ENCODE assay signal across 2 cellular contexts in genomic region chr5:111670826-111671492, GRCh38.
TF ChIP-seq lines count a peak whose summit lies in the region.

No MANE protein-coding gene starts in this region.

TF ChIP-seq in IMR-90, 13 proteins besides CTCF, POLR2A, EP300 and RAD21 (continued from another document):
- TF ChIP-seq CHD1 (IDR thresholded peaks at IDR 0.05; ENCODE audit: low read depth, low read length) (no peak), USF2 (IDR thresholded peaks at IDR 0.05; ENCODE audit: low read depth, low read length) (no peak), MXI1 (IDR thresholded peaks at IDR 0.05; ENCODE audit: borderline replicate concordance, low read depth, low read length) (no peak), MAZ (IDR thresholded peaks at IDR 0.05; ENCODE audit: borderline replicate concordance, low read depth, low read length) (no peak), CEBPB (IDR thresholded peaks at IDR 0.05; ENCODE audit: low read depth, low read length) (no peak), RFX5 (IDR thresholded peaks at IDR 0.05; ENCODE audit: low read depth, low read length) (no peak), MAFK (IDR thresholded peaks at IDR 0.05; ENCODE audit: low read depth, low read length) (no peak), NFE2L2 (IDR thresholded peaks at IDR 0.05; ENCODE audit: low read depth, low read length) (no peak), SMC3 (IDR thresholded peaks at IDR 0.05; ENCODE audit: low read depth, low read length) (no peak)

TF ChIP-seq in K562, 482 proteins besides CTCF, POLR2A, EP300 and RAD21 (continued from another document):
- TF ChIP-seq ARID4B (CRISPR knock-in tag; IDR thresholded peaks at IDR 0.05): no peak
- no peak for TF ChIP-seq ZBTB26 (CRISPR knock-in tag; IDR thresholded peaks at IDR 0.05)
- no peak for TF ChIP-seq ZMIZ1 (IDR thresholded peaks at IDR 0.05; ENCODE audit: low read depth in 2 of 2, low read length in 2 of 2)
- no peak for TF ChIP-seq CHD4 (IDR thresholded peaks at IDR 0.05; ENCODE audit: insufficient read depth, insufficient replicate concordance, low read depth, low read length, poor library complexity, severe bottlenecking)
- TF ChIP-seq TEAD4 (IDR thresholded peaks at IDR 0.05; ENCODE audit: low read length): no peak
- no peak for TF ChIP-seq TEAD4 (CRISPR knock-in tag; IDR thresholded peaks at IDR 0.05; ENCODE audit: borderline replicate concordance)
- TF ChIP-seq ZNF707 (CRISPR knock-in tag; conservative IDR thresholded peaks at IDR 0.05): no peak
- TF ChIP-seq PHF21A (IDR thresholded peaks at IDR 0.05; ENCODE audit: borderline replicate concordance, low read depth): no peak
- TF ChIP-seq SREBF1 (IDR thresholded peaks at IDR 0.05; ENCODE audit: borderline replicate concordance, low read depth, low read length): no peak
- TF ChIP-seq NCOA4 (IDR thresholded peaks at IDR 0.05; ENCODE audit: partially characterized antibody): no peak
- TF ChIP-seq ZBTB40 (IDR thresholded peaks at IDR 0.05): no peak
- TF ChIP-seq ZBTB40 (CRISPR knock-in tag; IDR thresholded peaks at IDR 0.05): no peak
